Comparison of ENCODE assay signal across 40 cellular contexts in genomic region chr7:143282124-143282523, GRCh38. TPM values are rescaled to one million over a fixed set of nuclear protein-coding genes. Genes with fewer than 3 reads are reported as not detected.
"Had no signal": no experiment of that assay in that cellular context is flagged by ENCODE, and none has a peak within 500 bp of the region (broad histone marks: within the 10 kb centered on the region; RNA-seq: fewer than 3 reads in every experiment).

No MANE protein-coding gene starts in this region.

- H3K27ac Mint-ChIP-seq: activated naive CD4-positive, alpha-beta T cell treated with anti-CD3 and anti-CD28 coated beads for 36 hours; activated naive CD4-positive, alpha-beta T cell treated with anti-CD3 and anti-CD28 coated beads, Interleukin-2, amount 10 ng/mL, durations not matched to agents 7 days and 5 days; activated naive CD4-positive, alpha-beta T cell treated with anti-CD3 and anti-CD28 coated beads, Interleukin-2, amount 50 U/mL, for 24 hours; activated naive CD4-positive, alpha-beta T cell treated with anti-CD3 and anti-CD28 coated beads, Interleukin-2, amount 50 U/mL, for 72 hours; activated naive CD8-positive, alpha-beta T cell; activated naive CD8-positive, alpha-beta T cell treated with anti-CD3 and anti-CD28 coated beads for 36 hours; activated naive CD8-positive, alpha-beta T cell treated with anti-CD3 and anti-CD28 coated beads, Interleukin-2, amount 10 ng/mL, durations not matched to agents 7 days and 5 days; activated naive CD8-positive, alpha-beta T cell treated with anti-CD3 and anti-CD28 coated beads, Interleukin-2, amount 50 U/mL, for 24 hours; activated T-cell treated with anti-CD3 and anti-CD28 coated beads, Interleukin-2, amount 50 U/mL, for 24 hours; activated T-cell treated with anti-CD3 and anti-CD28 coated beads, Interleukin-2, amount 50 U/mL, for 72 hours; activated T-helper 2 cell treated with anti-CD3 and anti-CD28 coated beads, Interferon-gamma antibody, Interleukin-2, Interleukin-4, amounts not matched to agents 10 μg/mL and 5 μg/mL and 100 μg/mL, durations not matched to agents 14 hours and 24 hours and 36 hours had no signal

- H3K36me3 Mint-ChIP-seq: activated naive CD4-positive, alpha-beta T cell treated with anti-CD3 and anti-CD28 coated beads, Interleukin-2, amount 50 U/mL, for 24 hours; activated naive CD8-positive, alpha-beta T cell; activated naive CD8-positive, alpha-beta T cell treated with anti-CD3 and anti-CD28 coated beads for 36 hours; brain had no signal

- H3K27me3 ChIP-seq: adrenal gland, ascending aorta, body of pancreas, brain microvascular endothelial cell, breast epithelium, cardiac muscle cell had no signal

- H3K9me3 Mint-ChIP-seq: activated naive CD4-positive, alpha-beta T cell treated with anti-CD3 and anti-CD28 coated beads, Interleukin-2, amount 50 U/mL, for 24 hours; activated naive CD8-positive, alpha-beta T cell treated with anti-CD3 and anti-CD28 coated beads for 36 hours; activated naive CD8-positive, alpha-beta T cell treated with anti-CD3 and anti-CD28 coated beads, Interleukin-2, amount 50 U/mL, for 24 hours; activated T-cell treated with anti-CD3 and anti-CD28 coated beads, Interleukin-2, amount 50 U/mL, for 4 hours; activated T-cell treated with anti-CD3 and anti-CD28 coated beads, Interleukin-2, amount 50 U/mL, for 72 hours; central memory CD8-positive, alpha-beta T cell had no signal

- H3K27me3 Mint-ChIP-seq: activated naive CD4-positive, alpha-beta T cell treated with anti-CD3 and anti-CD28 coated beads, Interleukin-2, amount 10 ng/mL, durations not matched to agents 7 days and 5 days; activated naive CD4-positive, alpha-beta T cell treated with anti-CD3 and anti-CD28 coated beads, Interleukin-2, amount 50 U/mL, for 24 hours; activated naive CD8-positive, alpha-beta T cell; activated naive CD8-positive, alpha-beta T cell treated with anti-CD3 and anti-CD28 coated beads for 36 hours; activated naive CD8-positive, alpha-beta T cell treated with anti-CD3 and anti-CD28 coated beads, Interleukin-2, amount 10 ng/mL, durations not matched to agents 7 days and 5 days; activated naive CD8-positive, alpha-beta T cell treated with anti-CD3 and anti-CD28 coated beads, Interleukin-2, amount 50 U/mL, for 24 hours; activated T-cell treated with anti-CD3 and anti-CD28 coated beads, Interleukin-2, amount 50 U/mL, for 24 hours; brain; central memory CD8-positive, alpha-beta T cell had no signal

- H3K4me3 ChIP-seq: adrenal gland, ascending aorta, body of pancreas, breast epithelium, cardiac muscle cell had no signal

- ATAC-seq: activated naive CD4-positive, alpha-beta T cell treated with anti-CD3 and anti-CD28 coated beads, Interleukin-2, amount 50 U/mL, for 72 hours; activated naive CD8-positive, alpha-beta T cell treated with anti-CD3 and anti-CD28 coated beads, Interleukin-2, amount 50 U/mL, for 24 hours; activated T-cell treated with anti-CD3 and anti-CD28 coated beads, Interleukin-2, amount 50 U/mL, for 4 hours; activated T-cell treated with anti-CD3 and anti-CD28 coated beads, Interleukin-2, amount 50 U/mL, for 72 hours; body of pancreas had no signal

- H3K27ac ChIP-seq: adrenal gland, ascending aorta, body of pancreas, brain microvascular endothelial cell, cardiac muscle cell had no signal

- H3K36me3 ChIP-seq: adrenal gland, ascending aorta, brain microvascular endothelial cell, breast epithelium, cardiac muscle cell had no signal

- H3K9me3 ChIP-seq: adrenal gland, ascending aorta, body of pancreas, breast epithelium had no signal

- DNase-seq: activated effector memory CD4-positive, alpha-beta T cell treated with anti-CD3 and anti-CD28 coated beads, Interleukin-2, amount 50 U/mL, for 16 hours; activated effector memory CD4-positive, alpha-beta T cell treated with Interleukin-2 at 50 U/mL for 16 hours; activated gamma-delta T cell; activated gamma-delta T cell treated with Interleukin-2 at 50 U/mL for 16 hours; activated naive CD4-positive, alpha-beta T cell; activated naive CD4-positive, alpha-beta T cell treated with anti-CD3 and anti-CD28 coated beads for 36 hours; activated naive CD4-positive, alpha-beta T cell treated with anti-CD3 and anti-CD28 coated beads, Interleukin-2, amount 10 ng/mL, durations not matched to agents 7 days and 5 days; activated naive CD4-positive, alpha-beta T cell treated with anti-CD3 and anti-CD28 coated beads, Interleukin-2, amount 50 U/mL, for 16 hours; activated naive CD4-positive, alpha-beta T cell treated with Interleukin-2 at 50 U/mL for 16 hours; activated naive CD8-positive, alpha-beta T cell treated with anti-CD3 and anti-CD28 coated beads for 36 hours; activated naive CD8-positive, alpha-beta T cell treated with anti-CD3 and anti-CD28 coated beads, Interleukin-2, amount 10 ng/mL, durations not matched to agents 7 days and 5 days; activated naive CD8-positive, alpha-beta T cell treated with anti-CD3 and anti-CD28 coated beads, Interleukin-2, amount 50 U/mL, for 24 hours; activated T-cell treated with anti-CD3 and anti-CD28 coated beads for 4 hours; activated T-cell treated with anti-CD3 and anti-CD28 coated beads, Interleukin-2, amount 50 U/mL, for 1 hour; activated T-cell treated with anti-CD3 and anti-CD28 coated beads, Interleukin-2, amount 50 U/mL, for 24 hours; activated T-cell treated with anti-CD3 and anti-CD28 coated beads, Interleukin-2, amount 50 U/mL, for 4 hours; activated T-cell treated with anti-CD3 and anti-CD28 coated beads, Interleukin-2, amount 50 U/mL, for 48 hours; activated T-cell treated with anti-CD3 and anti-CD28 coated beads, Interleukin-2, amount 50 U/mL, for 72 hours; adrenal gland; amniotic stem cell; amygdala; anterior cingulate cortex; aorta; body of pancreas; brain microvascular endothelial cell; central memory CD4-positive, alpha-beta T cell; cerebellar nuclear complex had no signal

- H3K4me3 Mint-ChIP-seq: activated naive CD4-positive, alpha-beta T cell treated with anti-CD3 and anti-CD28 coated beads for 36 hours; activated naive CD4-positive, alpha-beta T cell treated with anti-CD3 and anti-CD28 coated beads, Interleukin-2, amount 10 ng/mL, durations not matched to agents 7 days and 5 days; activated naive CD8-positive, alpha-beta T cell; activated naive CD8-positive, alpha-beta T cell treated with anti-CD3 and anti-CD28 coated beads for 36 hours; activated naive CD8-positive, alpha-beta T cell treated with anti-CD3 and anti-CD28 coated beads, Interleukin-2, amount 10 ng/mL, durations not matched to agents 7 days and 5 days; activated naive CD8-positive, alpha-beta T cell treated with anti-CD3 and anti-CD28 coated beads, Interleukin-2, amount 50 U/mL, for 24 hours; activated T-cell treated with anti-CD3 and anti-CD28 coated beads, Interleukin-2, amount 50 U/mL, for 24 hours; activated T-cell treated with anti-CD3 and anti-CD28 coated beads, Interleukin-2, amount 50 U/mL, for 4 hours; activated T-helper 1 cell treated with anti-CD3 and anti-CD28 coated beads, Interleukin-12 subunit alpha, Interleukin-12 subunit beta, Interleukin-2, Interleukin-4 antibody, amounts not matched to agents 30 ng/mL and 10 ng/mL and 1 ng/mL, durations not matched to agents 14 hours and 24 hours and 36 hours; brain; central memory CD8-positive, alpha-beta T cell had no signal

- H3K4me1 ChIP-seq: ascending aorta had no signal

RNA-seq across cellular contexts. Expression of gene CLCN1, which starts 33.8 kb away (rescaled TPM):
- total RNA-seq: activated naive CD4-positive, alpha-beta T cell treated with anti-CD3 and anti-CD28 coated beads for 36 hours; activated T-cell treated with anti-CD3 and anti-CD28 coated beads, Interleukin-2, amount 50 U/mL, for 4 hours; activated T-helper 1 cell treated with anti-CD3 and anti-CD28 coated beads, Interleukin-12 subunit alpha, Interleukin-12 subunit beta, Interleukin-2, Interleukin-4 antibody, amounts not matched to agents 30 ng/mL and 10 ng/mL and 1 ng/mL, durations not matched to agents 14 hours and 24 hours and 36 hours; activated T-helper 2 cell treated with anti-CD3 and anti-CD28 coated beads, Interferon-gamma antibody, Interleukin-2, Interleukin-4, amounts not matched to agents 10 μg/mL and 5 μg/mL and 100 μg/mL, durations not matched to agents 14 hours and 24 hours and 36 hours; aorta; ascending aorta; astrocyte; body of pancreas; cardiac muscle cell; cardiac septum; cerebellum had no signal
- polyA plus RNA-seq: aorta, cardiac muscle cell had no signal
